23 cellular contexts compared by ENCODE assay signal in genomic region chr17:76962858-76963257, GRCh38.
DNase-seq lines count a peak whose midpoint lies in the region; ATAC-seq, FAIRE-seq and TF ChIP-seq lines count a peak whose summit lies in the region.
"Had no signal": no experiment of that assay in that cellular context is flagged by ENCODE, and none has a peak within 500 bp of the region (broad histone marks: within the 10 kb centered on the region; RNA-seq: fewer than 3 reads in every experiment).

No MANE protein-coding gene starts in this region.

- no TSS peak for BruUV-seq in K562 (replicated peaks; lab: Mats Ljungman, UMichigan)

- no peaks in the 10 kb centered on the region for H3K27me3 Mint-ChIP-seq in neural crest cell (ENCODE audit: low read depth)
- H3K27me3 Mint-ChIP-seq in type B pancreatic cell: peaks cover 53% of the 10 kb centered on the region

- intact Hi-C loops in K562 (cut with micrococcal nuclease): no loop called here

- H3K27ac Mint-ChIP-seq in neural crest cell (ENCODE audit: unreplicated experiment): peak overlapping the region; percentile 23
- peak overlapping the region; percentile 48 for H3K27ac Mint-ChIP-seq in stimulated activated effector memory CD8-positive, alpha-beta T cell treated with anti-CD3 and anti-CD28 coated beads, Interleukin-12 subunit alpha, Interleukin-12 subunit beta, amount 100 ng/mL, for 72 hours
- H3K27ac Mint-ChIP-seq in type B pancreatic cell: no peak overlapping the region
- H3K27ac Mint-ChIP-seq: B cell; CD4-positive, CD25-positive, alpha-beta regulatory T cell; CD8-positive, alpha-beta T cell had no signal

- FAIRE-seq in K562 (lab: Jason Lieb, UNC): no peak
- FAIRE-seq: A204.1, D721Med, GM12891, GM18507 had no signal

- no peak for TF ChIP-seq RAD21 in K562 (CRISPR knock-in tag; conservative IDR thresholded peaks at IDR 0.05 in 1 of 2, IDR thresholded peaks at IDR 0.05 in 1 of 2)

- H3K9me3 ChIP-seq in HEK293 (ENCODE audit: control insufficient read depth, insufficient read depth, low read depth, low read length): no peaks in the 10 kb centered on the region
- H3K9me3 ChIP-seq in K562 (replicated peaks; ENCODE audit: control insufficient read depth, insufficient read depth, low read depth, low read length): no peaks in the 10 kb centered on the region
- H3K9me3 ChIP-seq: BLaER1 had no signal

- ATAC-seq in K562: no peak
- ATAC-seq in stimulated activated effector memory CD8-positive, alpha-beta T cell treated with anti-CD3 and anti-CD28 coated beads, Interleukin-12 subunit alpha, Interleukin-12 subunit beta, amount 100 ng/mL, for 72 hours: no peak
- ATAC-seq: CD8-positive, alpha-beta T cell had no signal

- no peak overlapping the region for H2AFZ ChIP-seq in K562 (ENCODE audit: low read depth, low read length)

- H3K4me3 ChIP-seq in HEK293 (ENCODE audit: low read depth, low read length) (no peak overlapping the region), K562 (no peak overlapping the region)
- H3K4me3 ChIP-seq: BLaER1 had no signal

- DNase-seq in K562 (ENCODE audit: extremely low read depth in 1 of 4, low spot score in 3 of 4) (no peak), neural crest cell (ENCODE audit: low read depth, low spot score) (no peak), NCI-H1417 treated with DMSO at 0.1 percent for 48 hours (lab: John Stamatoyannopoulos, UW) (no peak), type B pancreatic cell (ENCODE audit: extremely low spot score, unreplicated experiment) (no peak), COLO668 (lab: John Stamatoyannopoulos, UW; ENCODE audit: unreplicated experiment) (no peak)
- no peak for DNase-seq in stimulated activated effector memory CD8-positive, alpha-beta T cell treated with anti-CD3 and anti-CD28 coated beads, Interleukin-12 subunit alpha, Interleukin-12 subunit beta, amount 100 ng/mL, for 72 hours (ENCODE audit: low spot score in 2 of 2)
- DNase-seq: CD4-positive, CD25-positive, alpha-beta regulatory T cell; CD8-positive, alpha-beta T cell; DMS 273 treated with DMSO at 0.1 percent for 48 hours; DMS79 treated with DMSO at 0.1 percent for 48 hours; GF-D8; GOT3; H7; HCEC 1CT had no signal

- H3K79me2 ChIP-seq in K562 (ENCODE audit: control insufficient read depth, insufficient read depth, low read length): no peaks in the 10 kb centered on the region

- peaks cover 5% of the 10 kb centered on the region for H3K4me1 Mint-ChIP-seq in neural crest cell
- H3K4me1 Mint-ChIP-seq in stimulated activated effector memory CD8-positive, alpha-beta T cell treated with anti-CD3 and anti-CD28 coated beads, Interleukin-12 subunit alpha, Interleukin-12 subunit beta, amount 100 ng/mL, for 72 hours: no peaks in the 10 kb centered on the region
- H3K4me1 Mint-ChIP-seq in type B pancreatic cell (ENCODE audit: unreplicated experiment): no peaks in the 10 kb centered on the region
- H3K4me1 Mint-ChIP-seq: CD4-positive, CD25-positive, alpha-beta regulatory T cell had no signal

- WGBS in K562 (ENCODE audit: insufficient coverage, low coverage, missing lambda C conversion rate): 0% methylated on average over 1 of the region's 1 CpG

- no peak overlapping the region for H3K4me2 ChIP-seq in K562 (ENCODE audit: insufficient read depth, low read length)
- H3K4me2 ChIP-seq: BLaER1 had no signal

- in situ Hi-C loops in K562 (cut with MboI): no loop called here

- no peak overlapping the region for H3K9ac ChIP-seq in K562 (ENCODE audit: insufficient read depth in 1 of 2, low read depth in 2 of 2, low read length in 2 of 2)
- H3K9ac ChIP-seq: BLaER1 had no signal

- no peaks in the 10 kb centered on the region for H3K9me1 ChIP-seq in K562 (ENCODE audit: control insufficient read depth, insufficient read depth, low read length)

- TF ChIP-seq CTCF in HEK293 (tag by site-specific recombination; IDR thresholded peaks at IDR 0.05) (no peak), K562 (IDR thresholded peaks at IDR 0.05 in 2 of 3, conservative IDR thresholded peaks at IDR 0.05 in 1 of 3; ENCODE audit: insufficient read depth in 2 of 3, low read depth in 1 of 3, low read length in 3 of 3) (no peak), neural crest cell (conservative IDR thresholded peaks at IDR 0.05) (no peak), type B pancreatic cell (conservative IDR thresholded peaks at IDR 0.05) (no peak)

- POLR2A ChIA-PET in HEK293 (lab: Yijun Ruan, JAX) (interaction anchor here (0.6 kb wide), 2 partner anchors 19 to 37 kb away, joined by 3 to 4 read pairs; no protein-coding TSS in a partner anchor), K562 (lab: Yijun Ruan, JAX) (no interaction called here)

- H3K4me3 Mint-ChIP-seq in neural crest cell (no peak overlapping the region), type B pancreatic cell (no peak overlapping the region)
- no peak overlapping the region for H3K4me3 Mint-ChIP-seq in stimulated activated effector memory CD8-positive, alpha-beta T cell treated with anti-CD3 and anti-CD28 coated beads, Interleukin-12 subunit alpha, Interleukin-12 subunit beta, amount 100 ng/mL, for 72 hours
- H3K4me3 Mint-ChIP-seq: B cell; CD4-positive, CD25-positive, alpha-beta regulatory T cell; CD8-positive, alpha-beta T cell had no signal

- peaks cover 3% of the 10 kb centered on the region for H3K9me3 Mint-ChIP-seq in neural crest cell
- no peaks in the 10 kb centered on the region for H3K9me3 Mint-ChIP-seq in stimulated activated effector memory CD8-positive, alpha-beta T cell treated with anti-CD3 and anti-CD28 coated beads, Interleukin-12 subunit alpha, Interleukin-12 subunit beta, amount 100 ng/mL, for 72 hours
- no peaks in the 10 kb centered on the region for H3K9me3 Mint-ChIP-seq in type B pancreatic cell
- H3K9me3 Mint-ChIP-seq: CD8-positive, alpha-beta T cell had no signal

- TF ChIP-seq POLR2A in K562 (conservative IDR thresholded peaks at IDR 0.05): no peak

- H3K27ac ChIP-seq in HEK293 (ENCODE audit: extremely low read depth, low read depth, low read length) (no peak overlapping the region), K562 (ENCODE audit: extremely low read depth, low read depth, low read length) (no peak overlapping the region)
- H3K27ac ChIP-seq: 22Rv1, BLaER1, C4-2B had no signal

- no peak for TF ChIP-seq EP300 in K562 (IDR thresholded peaks at IDR 0.05; ENCODE audit: low read length)

- no peaks in the 10 kb centered on the region for H3K36me3 Mint-ChIP-seq in neural crest cell (ENCODE audit: low read depth)
- no peaks in the 10 kb centered on the region for H3K36me3 Mint-ChIP-seq in stimulated activated effector memory CD8-positive, alpha-beta T cell treated with anti-CD3 and anti-CD28 coated beads, Interleukin-12 subunit alpha, Interleukin-12 subunit beta, amount 100 ng/mL, for 72 hours
- H3K36me3 Mint-ChIP-seq in type B pancreatic cell: no peaks in the 10 kb centered on the region

- H3K4me1 ChIP-seq in HEK293 (ENCODE audit: control insufficient read depth, insufficient read depth, low read length) (no peaks in the 10 kb centered on the region), K562 (replicated peaks in 1 of 2; ENCODE audit: control insufficient read depth in 2 of 2, insufficient read depth in 2 of 2, low read length in 2 of 2) (no peaks in the 10 kb centered on the region; a peak in 1 of 5 replicates)

- CTCF ChIA-PET in HEK293 (lab: Yijun Ruan, JAX) (interaction anchor here (0.6 to 0.9 kb wide), 2 partner anchors 8 to 504 kb away, joined by 3 read pairs; no protein-coding TSS in a partner anchor), K562 (lab: Yijun Ruan, JAX; ENCODE audit: low intra/inter-chr PET ratio) (no interaction called here)

- H3K27me3 ChIP-seq in K562 (ENCODE audit: control insufficient read depth in 2 of 2, insufficient read depth in 2 of 2, low read length in 2 of 2): peaks cover 40 to 85% of the 10 kb centered on the region in 2 experiments
- H3K27me3 ChIP-seq: BLaER1 had no signal

- H4K20me1 ChIP-seq in K562 (replicated peaks; ENCODE audit: control insufficient read depth, insufficient read depth, low read length): peaks cover 3% of the 10 kb centered on the region; the same call in 1 of the 2 replicates

- no peaks in the 10 kb centered on the region for H3K36me3 ChIP-seq in HEK293 (ENCODE audit: control insufficient read depth in 2 of 2, insufficient read depth in 1 of 2, low read length in 2 of 2)
- no peaks in the 10 kb centered on the region for H3K36me3 ChIP-seq in K562 (ENCODE audit: control insufficient read depth, insufficient read depth, low read length)

TF ChIP-seq in HEK293, 187 proteins besides CTCF, POLR2A, EP300 and RAD21 (continues in another document):
- TF ChIP-seq ZNF555 (tag by site-specific recombination; conservative IDR thresholded peaks at IDR 0.05) (no peak), ZBTB17 (tag by site-specific recombination; IDR thresholded peaks at IDR 0.05) (no peak), ZNF623 (tag by site-specific recombination; IDR thresholded peaks at IDR 0.05) (peak; percentile 99), ZFP3 (tag by site-specific recombination; IDR thresholded peaks at IDR 0.05; ENCODE audit: low read depth) (no peak)

TF ChIP-seq in K562, 482 proteins besides CTCF, POLR2A, EP300 and RAD21:
- TF ChIP-seq CHD2 (IDR thresholded peaks at IDR 0.05; ENCODE audit: low read depth, low read length): no peak
- peak; percentile 42 for TF ChIP-seq RBM25 (IDR thresholded peaks at IDR 0.05; ENCODE audit: low read depth, low read length, severe bottlenecking)
